Comparison of ENCODE assay signal across 1 cellular context in the genomic region with DNA sequence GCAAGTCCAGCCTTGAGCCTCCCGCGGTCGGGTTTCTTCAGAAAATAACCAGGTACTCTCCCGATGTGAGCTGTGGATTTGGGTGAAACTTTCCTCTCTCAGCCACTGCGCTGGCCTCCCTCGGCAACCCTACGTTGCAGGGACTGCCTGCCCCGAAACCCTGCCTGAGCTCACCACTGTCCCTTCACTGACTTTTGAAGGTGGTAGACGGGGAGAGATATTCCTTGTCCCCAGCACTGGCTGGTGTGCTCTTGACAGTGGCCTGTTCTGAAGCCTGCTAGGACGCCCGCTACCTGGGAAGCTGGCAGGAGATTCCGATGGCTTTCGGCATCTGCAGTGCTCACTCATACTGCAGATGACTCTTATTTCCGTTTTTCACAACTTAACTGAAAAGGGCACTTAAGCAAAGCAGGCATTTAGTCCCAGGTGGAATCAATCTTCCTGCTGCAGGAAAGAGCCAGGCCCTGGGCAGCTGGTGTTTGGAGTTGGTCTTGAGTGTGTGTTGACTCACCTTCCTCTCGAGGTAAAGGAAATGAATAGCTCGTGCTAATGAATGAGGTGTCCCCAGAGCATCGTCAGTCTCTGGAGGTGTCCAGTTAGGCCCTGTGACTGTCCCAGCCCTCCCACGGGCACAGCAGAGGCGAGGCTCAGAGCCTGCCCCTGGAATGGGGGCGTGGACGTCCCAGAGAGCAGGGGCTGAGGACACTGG.
TF ChIP-seq lines count a peak whose summit lies in the region.

No MANE protein-coding gene starts in this region.

TF ChIP-seq in IMR-90, 13 proteins besides CTCF, POLR2A, EP300 and RAD21:
- TF ChIP-seq BHLHE40 (IDR thresholded peaks at IDR 0.05; ENCODE audit: low read depth, low read length): no peak
- no peak for TF ChIP-seq RCOR1 (IDR thresholded peaks at IDR 0.05; ENCODE audit: insufficient replicate concordance, low read length)
- TF ChIP-seq MAZ (IDR thresholded peaks at IDR 0.05; ENCODE audit: borderline replicate concordance, low read depth, low read length): no peak
- TF ChIP-seq, protein P1, sequence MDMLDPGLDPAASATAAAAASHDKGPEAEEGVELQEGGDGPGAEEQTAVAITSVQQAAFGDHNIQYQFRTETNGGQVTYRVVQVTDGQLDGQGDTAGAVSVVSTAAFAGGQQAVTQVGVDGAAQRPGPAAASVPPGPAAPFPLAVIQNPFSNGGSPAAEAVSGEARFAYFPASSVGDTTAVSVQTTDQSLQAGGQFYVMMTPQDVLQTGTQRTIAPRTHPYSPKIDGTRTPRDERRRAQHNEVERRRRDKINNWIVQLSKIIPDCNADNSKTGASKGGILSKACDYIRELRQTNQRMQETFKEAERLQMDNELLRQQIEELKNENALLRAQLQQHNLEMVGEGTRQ (IDR thresholded peaks at IDR 0.05; ENCODE audit: low read depth, low read length): no peak
- TF ChIP-seq CEBPB (IDR thresholded peaks at IDR 0.05; ENCODE audit: low read depth, low read length): no peak
- TF ChIP-seq, protein P2, sequence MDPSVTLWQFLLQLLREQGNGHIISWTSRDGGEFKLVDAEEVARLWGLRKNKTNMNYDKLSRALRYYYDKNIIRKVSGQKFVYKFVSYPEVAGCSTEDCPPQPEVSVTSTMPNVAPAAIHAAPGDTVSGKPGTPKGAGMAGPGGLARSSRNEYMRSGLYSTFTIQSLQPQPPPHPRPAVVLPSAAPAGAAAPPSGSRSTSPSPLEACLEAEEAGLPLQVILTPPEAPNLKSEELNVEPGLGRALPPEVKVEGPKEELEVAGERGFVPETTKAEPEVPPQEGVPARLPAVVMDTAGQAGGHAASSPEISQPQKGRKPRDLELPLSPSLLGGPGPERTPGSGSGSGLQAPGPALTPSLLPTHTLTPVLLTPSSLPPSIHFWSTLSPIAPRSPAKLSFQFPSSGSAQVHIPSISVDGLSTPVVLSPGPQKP (IDR thresholded peaks at IDR 0.05; ENCODE audit: borderline replicate concordance, low read depth, low read length): no peak
- no peak for TF ChIP-seq FOS (IDR thresholded peaks at IDR 0.05; ENCODE audit: low read depth, low read length)
